Comparison of ENCODE assay signal across 16 cellular contexts in genomic region chr16:69701866-69702265, GRCh38. TPM values are rescaled to one million over a fixed set of nuclear protein-coding genes. Genes with fewer than 3 reads are reported as not detected.
DNase-seq lines count a peak whose midpoint lies in the region; ATAC-seq, FAIRE-seq and TF ChIP-seq lines count a peak whose summit lies in the region.
"Had no signal": no experiment of that assay in that cellular context is flagged by ENCODE, and none has a peak within 500 bp of the region (broad histone marks: within the 10 kb centered on the region; RNA-seq: fewer than 3 reads in every experiment).

No MANE protein-coding gene starts in this region.

- peak overlapping the region; percentile 5 for H3K27ac Mint-ChIP-seq in stimulated activated naive CD8-positive, alpha-beta T cell treated with anti-CD3 and anti-CD28 coated beads, Interleukin-15, Interleukin-2, amounts not matched to agents 100 ng/mL and 50 ng/mL, for 24 hours
- no peak overlapping the region for H3K27ac Mint-ChIP-seq in stimulated activated naive CD8-positive, alpha-beta T cell treated with anti-CD3 and anti-CD28 coated beads, Interleukin-15, amount 100 ng/mL, for 72 hours
- H3K27ac Mint-ChIP-seq: CD4-positive, CD25-positive, alpha-beta regulatory T cell had no signal

- no peak overlapping the region for H2AFZ ChIP-seq in IMR-90 (replicated peaks; ENCODE audit: low read length, poor library complexity)

- no peak overlapping the region for H2AK9ac ChIP-seq in IMR-90 (replicated peaks; ENCODE audit: low read depth, low read length, poor library complexity)

- TF ChIP-seq RAD21 in IMR-90 (IDR thresholded peaks at IDR 0.05; ENCODE audit: low read length), result no peak

- no peak overlapping the region for H3K9ac ChIP-seq in IMR-90 (ENCODE audit: low read depth, low read length)

- H3K4ac ChIP-seq in IMR-90 (ENCODE audit: low read depth, low read length), result no peak overlapping the region

- intact Hi-C loops in IMR-90 (cut with micrococcal nuclease), result no loop called here
- intact Hi-C loops in pancreas (cut with DNase I), result loop anchor here in 1 of 3 donors (10.0 kb wide), 1 partner anchor 53 kb away; the partner anchor contains the start of gene NOB1

- H3K23ac ChIP-seq in IMR-90 (ENCODE audit: low read depth, low read length), result peak overlapping the region; percentile 11; the same call in 1 of the 2 replicates

- no peak for FAIRE-seq in pancreas (lab: Jason Lieb, UNC)
- FAIRE-seq: D721Med, H1 had no signal

- ATAC-seq in stimulated activated naive CD8-positive, alpha-beta T cell treated with anti-CD3 and anti-CD28 coated beads, Interleukin-15, amount 100 ng/mL, for 72 hours, result no peak
- ATAC-seq in IMR-90 (ENCODE audit: low read depth) (no peak; the same call in 1 of the 2 replicates), pancreas (peak; percentile 29 to 64 (median 46)), GM19324 (IDR thresholded peaks at IDR 0.05; ENCODE audit: low FRiP score, unreplicated experiment) (no peak)

- H3K4me3 Mint-ChIP-seq in stimulated activated naive CD8-positive, alpha-beta T cell treated with anti-CD3 and anti-CD28 coated beads, Interleukin-15, Interleukin-2, amounts not matched to agents 100 ng/mL and 50 ng/mL, for 24 hours, result no peak overlapping the region
- no peak overlapping the region for H3K4me3 Mint-ChIP-seq in stimulated activated naive CD8-positive, alpha-beta T cell treated with anti-CD3 and anti-CD28 coated beads, Interleukin-15, amount 100 ng/mL, for 72 hours
- H3K4me3 Mint-ChIP-seq: CD4-positive, CD25-positive, alpha-beta regulatory T cell; H9 had no signal

- no peak overlapping the region for H4K8ac ChIP-seq in IMR-90 (ENCODE audit: low read depth in 2 of 2, low read length in 2 of 2)

- H3K9me3 ChIP-seq in IMR-90 (ENCODE audit: control insufficient read depth, insufficient read depth, low read length) (no peaks in the 10 kb centered on the region), pancreas (no peaks in the 10 kb centered on the region), Peyer's patch (no peaks in the 10 kb centered on the region)
- H3K9me3 ChIP-seq: BE2C, Caco-2 had no signal

- no peaks in the 10 kb centered on the region for H3K4me1 Mint-ChIP-seq in stimulated activated naive CD8-positive, alpha-beta T cell treated with anti-CD3 and anti-CD28 coated beads, Interleukin-15, Interleukin-2, amounts not matched to agents 100 ng/mL and 50 ng/mL, for 24 hours (ENCODE audit: low read depth)
- H3K4me1 Mint-ChIP-seq in stimulated activated naive CD8-positive, alpha-beta T cell treated with anti-CD3 and anti-CD28 coated beads, Interleukin-15, amount 100 ng/mL, for 72 hours, result no peaks in the 10 kb centered on the region

- peaks cover 5% of the 10 kb centered on the region; the same call in 1 of the 2 replicates for H3K9me1 ChIP-seq in IMR-90 (ENCODE audit: insufficient read depth, low read length)

- no peak overlapping the region for H2BK20ac ChIP-seq in IMR-90 (ENCODE audit: low read depth, low read length)

- H3K27me3 ChIP-seq in IMR-90 (ENCODE audit: control insufficient read depth, insufficient read depth, low read length) (no peaks in the 10 kb centered on the region), pancreas (no peaks in the 10 kb centered on the region), Peyer's patch (no peaks in the 10 kb centered on the region)
- H3K27me3 ChIP-seq: BE2C had no signal

- no peak overlapping the region for H3K56ac ChIP-seq in IMR-90 (ENCODE audit: extremely low read depth, insufficient read depth, low read length)

- H3K36me3 Mint-ChIP-seq in stimulated activated naive CD8-positive, alpha-beta T cell treated with anti-CD3 and anti-CD28 coated beads, Interleukin-15, Interleukin-2, amounts not matched to agents 100 ng/mL and 50 ng/mL, for 24 hours (ENCODE audit: low read depth), result peaks cover 38% of the 10 kb centered on the region

- peaks cover 28 to 36% of the 10 kb centered on the region in 2 experiments for H3K79me1 ChIP-seq in IMR-90 (ENCODE audit: low read depth in 1 of 2, low read length in 2 of 2)

- no peak overlapping the region for H2BK120ac ChIP-seq in IMR-90 (ENCODE audit: low read depth, low read length)

- no peak for DNase-seq in stimulated activated naive CD8-positive, alpha-beta T cell treated with anti-CD3 and anti-CD28 coated beads, Interleukin-15, amount 100 ng/mL, for 72 hours
- DNase-seq in IMR-90, result no peak
- DNase-seq in pancreas, result no peak
- DNase-seq in GM20000 (ENCODE audit: low spot score), result no peak
- no peak for DNase-seq in Peyer's patch
- DNase-seq: 8988T; BE2C; C1 segment of cervical spinal cord; Caco-2; CD4-positive, CD25-positive, alpha-beta regulatory T cell; GDM1; H9 had no signal

- H3K27ac ChIP-seq in IMR-90 (ENCODE audit: insufficient read depth, low read length), result no peak overlapping the region
- H3K27ac ChIP-seq in pancreas, result peak overlapping the region in 3 of 4 donors; percentile 1 to 59 (median 56)
- no peak overlapping the region for H3K27ac ChIP-seq in Peyer's patch

- H3K4me2 ChIP-seq in IMR-90 (ENCODE audit: low read depth, low read length), result no peak overlapping the region

- no peaks in the 10 kb centered on the region for H3K9me3 Mint-ChIP-seq in stimulated activated naive CD8-positive, alpha-beta T cell treated with anti-CD3 and anti-CD28 coated beads, Interleukin-15, Interleukin-2, amounts not matched to agents 100 ng/mL and 50 ng/mL, for 24 hours
- H3K9me3 Mint-ChIP-seq in stimulated activated naive CD8-positive, alpha-beta T cell treated with anti-CD3 and anti-CD28 coated beads, Interleukin-15, amount 100 ng/mL, for 72 hours, result no peaks in the 10 kb centered on the region
- H3K9me3 Mint-ChIP-seq: CD4-positive, CD25-positive, alpha-beta regulatory T cell; H9 had no signal

- no peak overlapping the region for H2AK5ac ChIP-seq in IMR-90 (ENCODE audit: low read depth, low read length)

- TF ChIP-seq POLR2A in IMR-90 (IDR thresholded peaks at IDR 0.05; ENCODE audit: low read depth, low read length), result no peak
- no peak for TF ChIP-seq POLR2A in Peyer's patch (IDR thresholded peaks at IDR 0.05)

- H4K5ac ChIP-seq in IMR-90 (ENCODE audit: low read depth, low read length), result peak overlapping the region; percentile 12; the same call in 1 of the 2 replicates

- CTCF ChIA-PET in IMR-90 (lab: Yijun Ruan, JAX), result no interaction called here

- H3K4me1 ChIP-seq in IMR-90 (ENCODE audit: control insufficient read depth, insufficient read depth, low read length) (peaks cover 2% of the 10 kb centered on the region), pancreas (peaks cover 8 to 22% (median 11%) of the 10 kb centered on the region in 3 donors), Peyer's patch (no peaks in the 10 kb centered on the region)
- H3K4me1 ChIP-seq: BE2C had no signal

- H4K20me1 ChIP-seq in IMR-90 (ENCODE audit: insufficient read depth, low read length), result peaks cover 4% of the 10 kb centered on the region; the same call in 1 of the 2 replicates

- no peak overlapping the region for H3K14ac ChIP-seq in IMR-90 (replicated peaks; ENCODE audit: low read depth, low read length)

- no peak overlapping the region for H2BK15ac ChIP-seq in IMR-90 (ENCODE audit: low read depth, low read length)

- no peaks in the 10 kb centered on the region for H3K27me3 Mint-ChIP-seq in stimulated activated naive CD8-positive, alpha-beta T cell treated with anti-CD3 and anti-CD28 coated beads, Interleukin-15, Interleukin-2, amounts not matched to agents 100 ng/mL and 50 ng/mL, for 24 hours
- no peaks in the 10 kb centered on the region for H3K27me3 Mint-ChIP-seq in stimulated activated naive CD8-positive, alpha-beta T cell treated with anti-CD3 and anti-CD28 coated beads, Interleukin-15, amount 100 ng/mL, for 72 hours
- H3K27me3 Mint-ChIP-seq: CD4-positive, CD25-positive, alpha-beta regulatory T cell had no signal

- H3K4me3 ChIP-seq in IMR-90 (ENCODE audit: insufficient read depth, low read depth, low read length), result no peak overlapping the region
- H3K4me3 ChIP-seq in pancreas, result no peak overlapping the region
- H3K4me3 ChIP-seq in Peyer's patch, result no peak overlapping the region

- in situ Hi-C loops in IMR-90 (cut with MboI; ENCODE audit: low sequenced_read_pairs), result no loop called here

- POLR2A ChIA-PET in IMR-90 (lab: Charles Lee; ENCODE audit: unreplicated experiment), result no interaction called here

- H4K91ac ChIP-seq in IMR-90 (ENCODE audit: insufficient read depth, low read depth, low read length), result no peak overlapping the region

- WGBS in IMR-90 (ENCODE audit: extremely low coverage in 2 of 2, insufficient read length in 1 of 2), 2 experiments, result no CpG with 5 or more reads among the region's 2 CpGs
- 46 to 52% methylated on average over 2 of the region's 2 CpGs for WGBS in pancreas, 2 donors

- dilution Hi-C loops in IMR-90 (cut with HindIII; ENCODE audit: low sequenced_read_pairs, unreplicated experiment), result no loop called here

- TF ChIP-seq CTCF in IMR-90 (conservative IDR thresholded peaks at IDR 0.05; ENCODE audit: low read depth, low read length), result no peak
- TF ChIP-seq CTCF in pancreas (IDR thresholded peaks at IDR 0.05), result no peak
- TF ChIP-seq CTCF in GM20000 (IDR thresholded peaks at IDR 0.05; ENCODE audit: extremely low read depth, missing control alignments), result no peak
- TF ChIP-seq CTCF in Peyer's patch (IDR thresholded peaks at IDR 0.05), result no peak

- BruUV-seq in IMR-90 (replicated peaks; lab: Mats Ljungman, UMichigan), result no TSS peak

- H3K36me3 ChIP-seq in IMR-90 (ENCODE audit: control insufficient read depth, insufficient read depth, low read length), result peaks cover 11% of the 10 kb centered on the region
- H3K36me3 ChIP-seq in pancreas, result peaks cover 0 to 5% (median 0%) of the 10 kb centered on the region in 3 donors
- peaks cover 0 to 28% (median 0%) of the 10 kb centered on the region in 3 donors for H3K36me3 ChIP-seq in Peyer's patch

- peak overlapping the region; percentile 34 for H2BK5ac ChIP-seq in IMR-90 (ENCODE audit: low read depth, low read length, poor library complexity, severe bottlenecking)

- H3K18ac ChIP-seq in IMR-90 (ENCODE audit: low read depth, low read length), result no peak overlapping the region

TF ChIP-seq in IMR-90, 13 proteins besides CTCF, POLR2A, EP300 and RAD21 (continues in another document):
- TF ChIP-seq NFE2L2 (IDR thresholded peaks at IDR 0.05; ENCODE audit: low read depth, low read length) (no peak), BHLHE40 (IDR thresholded peaks at IDR 0.05; ENCODE audit: low read depth, low read length) (no peak), MAZ (IDR thresholded peaks at IDR 0.05; ENCODE audit: borderline replicate concordance, low read depth, low read length) (no peak)

RNA-seq across cellular contexts. Expression of gene NQO1, which starts 24.5 kb away (rescaled TPM):
- total RNA-seq in IMR-90 (2012; rRNA removed) (404 and 426 TPM in 2 replicates), pancreas (1 to 10 TPM; 1.2 to 6.0 (median 4.9) TPM), Peyer's patch (100 to 1,000 TPM in 3 of 4 donors, 10 to 100 TPM in 1; 42.4 to 311 (median 144) TPM)
- polyA plus RNA-seq in IMR-90 (2012; rRNA removed) (266 and 304 TPM in 2 replicates), pancreas (1 to 10 TPM; 3.8 to 7.3 TPM)
- polyA plus RNA-seq in IMR-90 (2012; cell fraction: cytosol; rRNA removed), result 178 and 231 TPM in 2 replicates
- polyA plus RNA-seq in IMR-90 (2012; cell fraction: nucleus; rRNA removed; ENCODE audit: low replicate concordance), result 57.1 and 94.2 TPM in 2 replicates

RNA-seq across cellular contexts. Expression of gene NOB1, which starts 52.9 kb away (rescaled TPM):
- 36.4 and 47.0 TPM in 2 replicates for total RNA-seq in IMR-90 (2012; rRNA removed)
- polyA plus RNA-seq in IMR-90 (2012; rRNA removed), result 58.1 and 63.2 TPM in 2 replicates
- 57.9 and 67.8 TPM in 2 replicates for polyA plus RNA-seq in IMR-90 (2012; cell fraction: cytosol; rRNA removed)
- 25.7 and 35.4 TPM in 2 replicates for polyA plus RNA-seq in IMR-90 (2012; cell fraction: nucleus; rRNA removed; ENCODE audit: low replicate concordance)
- 100 to 1,000 TPM in 2 of 6 donors, 10 to 100 TPM in 4; 34.8 to 123 (median 64.7) TPM for total RNA-seq in pancreas
- 10 to 100 TPM; 33.4 to 35.8 TPM for polyA plus RNA-seq in pancreas
- 10 to 100 TPM; 13.5 to 37.1 (median 27.7) TPM for total RNA-seq in Peyer's patch

Comparison
In these comparisons a context has a peak if more than half of its experiments do, and no peak if none do; other contexts are left out.
1. ATAC-seq: peak in pancreas (4 of 4); none in stimulated activated naive CD8-positive, alpha-beta T cell treated with anti-CD3 and anti-CD28 coated beads, Interleukin-15, amount 100 ng/mL, for 72 hours (single experiment), IMR-90 (single experiment) and GM19324 (single experiment).
2. H3K27ac ChIP-seq: peak in pancreas (3 of 4); none in IMR-90 (single experiment) and Peyer's patch (0 of 4).
3. RNA of gene NQO1, which starts 24.5 kb away (total RNA-seq): 404 to 426 TPM in IMR-90 and 42.4 to 311 TPM in Peyer's patch; 1.2 to 6.0 TPM in pancreas; every median in the first group is over 4 times any median in the second.